In genomic region chr14:70013269-70013873, GRCh38 we compare ENCODE assay signal across 9 cellular contexts.
A peak's percentile ranks its signal among the peaks of the same experiment; 100 is the strongest.
DNase-seq lines count a peak whose midpoint lies in the region; ATAC-seq and TF ChIP-seq lines count a peak whose summit lies in the region.
"Had no signal": no experiment of that assay in that cellular context is flagged by ENCODE, and none has a peak within 500 bp of the region (broad histone marks: within the 10 kb centered on the region; RNA-seq: fewer than 3 reads in every experiment).

No MANE protein-coding gene starts in this region.

- TF ChIP-seq CTCF in MM.1S (IDR thresholded peaks at IDR 0.05; ENCODE audit: low read length) (peak; percentile 62), chondrocyte (IDR thresholded peaks at IDR 0.05) (peak; percentile 66), neural progenitor cell (IDR thresholded peaks at IDR 0.05) (peak; percentile 91)
- no peak for TF ChIP-seq CTCF in CD8-positive, alpha-beta T cell (IDR thresholded peaks at IDR 0.05)

- H4K20me1 ChIP-seq in MM.1S (ENCODE audit: insufficient read depth, low read length), result no peaks in the 10 kb centered on the region
- H4K20me1 ChIP-seq in neural progenitor cell (ENCODE audit: low read depth), result peaks cover 10% of the 10 kb centered on the region

- H3K79me2 ChIP-seq in MM.1S (ENCODE audit: low read length) (no peaks in the 10 kb centered on the region), neural progenitor cell (ENCODE audit: low read depth) (no peaks in the 10 kb centered on the region)

- no peak overlapping the region for H2AFZ ChIP-seq in MM.1S (ENCODE audit: low read length)
- no peak overlapping the region for H2AFZ ChIP-seq in neural progenitor cell (replicated peaks)

- H3K27ac ChIP-seq in MM.1S (ENCODE audit: low read length) (no peak overlapping the region), neural progenitor cell (no peak overlapping the region)
- no peak overlapping the region for H3K27ac ChIP-seq in CD8-positive, alpha-beta T cell (ENCODE audit: low read depth, low read length)

- POLR2A ChIA-PET in CD8-positive, alpha-beta T cell (lab: Charles Lee), result no interaction called here

- no peak overlapping the region for H3K27ac Mint-ChIP-seq in activated CD4-positive, alpha-beta T cell treated with anti-CD3 and anti-CD28 coated beads, Interleukin-2, amount 10 ng/mL, durations not matched to agents 24 days and 14 days
- H3K27ac Mint-ChIP-seq in chondrocyte (ENCODE audit: unreplicated experiment), result no peak overlapping the region
- no peak overlapping the region for H3K27ac Mint-ChIP-seq in neural progenitor cell
- no peak overlapping the region for H3K27ac Mint-ChIP-seq in CD8-positive, alpha-beta T cell
- H3K27ac Mint-ChIP-seq: activated naive CD8-positive, alpha-beta T cell had no signal

- no peaks in the 10 kb centered on the region for H3K9me2 ChIP-seq in MM.1S (replicated peaks; ENCODE audit: insufficient read depth, low read length)

- no peaks in the 10 kb centered on the region for H3K9me3 Mint-ChIP-seq in activated CD4-positive, alpha-beta T cell treated with anti-CD3 and anti-CD28 coated beads, Interleukin-2, amount 10 ng/mL, durations not matched to agents 24 days and 14 days
- no peaks in the 10 kb centered on the region for H3K9me3 Mint-ChIP-seq in chondrocyte (ENCODE audit: low read depth)
- H3K9me3 Mint-ChIP-seq in neural progenitor cell, result no peaks in the 10 kb centered on the region
- no peaks in the 10 kb centered on the region for H3K9me3 Mint-ChIP-seq in CD8-positive, alpha-beta T cell

- intact Hi-C loops in activated CD4-positive, alpha-beta T cell treated with anti-CD3 and anti-CD28 coated beads, Interleukin-2, amount 10 ng/mL, durations not matched to agents 24 days and 14 days (cut with micrococcal nuclease), result no loop called here
- intact Hi-C loops in CD8-positive, alpha-beta T cell (cut with DNase I, micrococcal nuclease), result no loop called here

- ATAC-seq in CD8-positive, alpha-beta T cell, result no peak
- ATAC-seq in GM18873 (IDR thresholded peaks at IDR 0.05; ENCODE audit: low FRiP score, unreplicated experiment), result no peak

- H3K9ac ChIP-seq in MM.1S (ENCODE audit: low read length), result no peak overlapping the region
- no peak overlapping the region for H3K9ac ChIP-seq in neural progenitor cell

- peak; percentile 78 for DNase-seq in activated CD4-positive, alpha-beta T cell treated with anti-CD3 and anti-CD28 coated beads, Interleukin-2, amount 10 ng/mL, durations not matched to agents 24 days and 14 days
- no peak for DNase-seq in activated CD4-positive, alpha-beta T cell treated with anti-CD3 and anti-CD28 coated beads, Interleukin-2, amount 50 U/mL, for 4 hours
- DNase-seq in MM.1S (peak; percentile 36), chondrocyte (ENCODE audit: low spot score) (no peak), neural progenitor cell (ENCODE audit: low spot score) (peak; percentile 68), NCI-H526 treated with DMSO at 0.1 percent for 48 hours (lab: John Stamatoyannopoulos, UW) (no peak)
- DNase-seq in CD8-positive, alpha-beta T cell, result no peak

- CTCF ChIA-PET in CD8-positive, alpha-beta T cell (lab: Charles Lee), result interaction anchor here (0.6 to 2.5 kb wide), 5 partner anchors 12 to 429 kb away, joined by 3 to 7 read pairs (median 3); no protein-coding TSS in a partner anchor

- H3K27me3 ChIP-seq in MM.1S (replicated peaks; ENCODE audit: insufficient read depth, low read length) (no peaks in the 10 kb centered on the region), neural progenitor cell (no peaks in the 10 kb centered on the region)
- H3K27me3 ChIP-seq in CD8-positive, alpha-beta T cell (ENCODE audit: insufficient read depth, low read length), result no peaks in the 10 kb centered on the region

- peaks cover 5% of the 10 kb centered on the region for H3K27me3 Mint-ChIP-seq in activated CD4-positive, alpha-beta T cell treated with anti-CD3 and anti-CD28 coated beads, Interleukin-2, amount 10 ng/mL, durations not matched to agents 24 days and 14 days
- H3K27me3 Mint-ChIP-seq in chondrocyte (ENCODE audit: low read depth) (peaks cover 14% of the 10 kb centered on the region), neural progenitor cell (ENCODE audit: insufficient read depth, low read depth) (peaks cover 4% of the 10 kb centered on the region)
- H3K27me3 Mint-ChIP-seq in CD8-positive, alpha-beta T cell (ENCODE audit: low read depth), result peaks cover 20% of the 10 kb centered on the region

- H3K36me3 Mint-ChIP-seq in activated CD4-positive, alpha-beta T cell treated with anti-CD3 and anti-CD28 coated beads, Interleukin-2, amount 10 ng/mL, durations not matched to agents 24 days and 14 days (ENCODE audit: low read depth), result no peaks in the 10 kb centered on the region
- H3K36me3 Mint-ChIP-seq in chondrocyte (ENCODE audit: low read depth), result no peaks in the 10 kb centered on the region
- peaks cover 24% of the 10 kb centered on the region for H3K36me3 Mint-ChIP-seq in neural progenitor cell
- H3K36me3 Mint-ChIP-seq in CD8-positive, alpha-beta T cell, result no peaks in the 10 kb centered on the region
- H3K36me3 Mint-ChIP-seq: activated naive CD8-positive, alpha-beta T cell had no signal

- H3K36me3 ChIP-seq in MM.1S (replicated peaks; ENCODE audit: insufficient read depth, low read length), result no peaks in the 10 kb centered on the region
- peaks cover 32% of the 10 kb centered on the region for H3K36me3 ChIP-seq in neural progenitor cell
- no peaks in the 10 kb centered on the region for H3K36me3 ChIP-seq in CD8-positive, alpha-beta T cell (ENCODE audit: insufficient read depth, low read length)

- H3K4me3 Mint-ChIP-seq in activated CD4-positive, alpha-beta T cell treated with anti-CD3 and anti-CD28 coated beads, Interleukin-2, amount 10 ng/mL, durations not matched to agents 24 days and 14 days, result no peak overlapping the region
- H3K4me3 Mint-ChIP-seq in chondrocyte (ENCODE audit: unreplicated experiment) (no peak overlapping the region), neural progenitor cell (no peak overlapping the region)
- H3K4me3 Mint-ChIP-seq in CD8-positive, alpha-beta T cell, result no peak overlapping the region
- H3K4me3 Mint-ChIP-seq: activated naive CD8-positive, alpha-beta T cell had no signal

- H3K4me2 ChIP-seq in MM.1S (ENCODE audit: low read depth, low read length) (no peak overlapping the region), neural progenitor cell (no peak overlapping the region)

- H3K9me3 ChIP-seq in MM.1S (replicated peaks; ENCODE audit: insufficient read depth, low read length), result no peaks in the 10 kb centered on the region
- no peaks in the 10 kb centered on the region for H3K9me3 ChIP-seq in neural progenitor cell (ENCODE audit: low read depth)
- H3K9me3 ChIP-seq in CD8-positive, alpha-beta T cell (ENCODE audit: low read length), result no peaks in the 10 kb centered on the region

- H3K4me3 ChIP-seq in MM.1S (ENCODE audit: low read length) (no peak overlapping the region), neural progenitor cell (no peak overlapping the region)
- H3K4me3 ChIP-seq in CD8-positive, alpha-beta T cell (ENCODE audit: low read depth, low read length), result no peak overlapping the region

- peaks cover 7% of the 10 kb centered on the region for H3K4me1 Mint-ChIP-seq in activated CD4-positive, alpha-beta T cell treated with anti-CD3 and anti-CD28 coated beads, Interleukin-2, amount 10 ng/mL, durations not matched to agents 24 days and 14 days
- H3K4me1 Mint-ChIP-seq in chondrocyte (ENCODE audit: low read depth) (peaks cover 6% of the 10 kb centered on the region), neural progenitor cell (peaks cover 52% of the 10 kb centered on the region)
- peaks cover 4% of the 10 kb centered on the region for H3K4me1 Mint-ChIP-seq in CD8-positive, alpha-beta T cell (ENCODE audit: low read depth)

- 0 out of 2 replicates have a peak, but pooled peaks cover 7% of the 10 kb centered on the region for H3F3A ChIP-seq in MM.1S (ENCODE audit: insufficient read depth, low read length)
- H3F3A ChIP-seq in neural progenitor cell (ENCODE audit: low read depth), result no peaks in the 10 kb centered on the region

- H3K4me1 ChIP-seq in MM.1S (ENCODE audit: low read length) (peaks cover 22% of the 10 kb centered on the region), neural progenitor cell (peaks cover 15% of the 10 kb centered on the region)
- H3K4me1 ChIP-seq in CD8-positive, alpha-beta T cell (ENCODE audit: insufficient read depth, low read length), result no peaks in the 10 kb centered on the region

Comparison
In these comparisons a context has a peak if more than half of its experiments do, and no peak if none do; other contexts are left out.
1. DNase-seq: peak in activated CD4-positive, alpha-beta T cell treated with anti-CD3 and anti-CD28 coated beads, Interleukin-2, amount 10 ng/mL, durations not matched to agents 24 days and 14 days (single experiment), MM.1S (single experiment) and neural progenitor cell (single experiment); none in activated CD4-positive, alpha-beta T cell treated with anti-CD3 and anti-CD28 coated beads, Interleukin-2, amount 50 U/mL, for 4 hours (0 of 2), chondrocyte (single experiment), CD8-positive, alpha-beta T cell (0 of 7) and NCI-H526 treated with DMSO at 0.1 percent for 48 hours (single experiment).